9 cellular contexts compared by ENCODE assay signal in the genomic region with DNA sequence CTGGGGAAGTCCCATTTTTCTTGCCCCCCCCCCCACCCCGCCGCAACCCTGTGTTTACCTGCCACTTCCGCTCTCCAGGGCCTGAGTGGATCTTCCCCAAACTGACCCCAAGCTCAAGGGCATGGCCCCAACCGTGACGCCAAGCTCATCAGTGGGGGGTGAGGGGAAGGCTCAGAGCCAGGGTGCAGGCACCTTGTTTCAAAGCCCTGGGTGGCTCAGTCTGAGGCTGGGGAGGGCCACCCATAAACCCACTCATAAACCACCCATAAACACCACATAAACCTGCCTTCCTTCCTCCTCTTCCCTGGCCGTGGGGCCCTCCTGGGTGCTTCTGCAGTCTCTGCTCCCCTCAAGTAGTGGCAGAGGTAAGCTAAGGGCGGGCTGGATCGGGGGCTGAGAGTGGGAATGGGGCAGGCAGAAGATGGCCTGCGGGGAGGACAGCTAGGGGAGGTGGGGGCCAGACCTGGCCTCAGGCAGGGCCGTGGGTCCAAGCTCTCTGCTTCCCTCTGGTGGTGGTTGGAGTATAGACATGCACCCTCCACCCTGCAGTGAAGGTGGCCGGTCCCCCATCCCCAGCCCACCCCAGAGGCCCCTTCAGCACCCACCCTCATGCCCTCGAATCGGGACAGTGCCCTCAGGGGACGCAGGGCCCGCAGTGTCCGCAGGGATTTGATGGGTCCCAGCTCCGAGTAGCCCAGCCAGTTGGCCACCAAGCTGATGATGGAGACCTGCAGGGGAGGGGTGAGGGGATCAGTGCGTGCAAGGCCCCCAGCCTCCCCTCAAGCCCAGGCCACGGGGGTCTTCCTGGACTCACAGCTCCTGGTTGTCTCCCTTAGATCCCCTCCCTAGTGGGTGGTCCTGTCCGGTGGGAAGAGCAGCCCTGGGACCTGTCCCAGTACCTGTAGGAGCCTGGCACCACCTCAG. TPM values are rescaled to one million over a fixed set of nuclear protein-coding genes. Genes with fewer than 3 reads are reported as not detected.
DNase-seq lines count a peak whose midpoint lies in the region; ATAC-seq and TF ChIP-seq lines count a peak whose summit lies in the region.
"Had no signal": no experiment of that assay in that cellular context is flagged by ENCODE, and none has a peak within 500 bp of the region (broad histone marks: within the 10 kb centered on the region; RNA-seq: fewer than 3 reads in every experiment).

No MANE protein-coding gene starts in this region.

- H3K36me3 Mint-ChIP-seq in stimulated activated naive B cell treated with anti-CD40 and anti-IgM and Interleukin-4, amounts not matched to agents 10 μg/mL and 1 μg/mL and 100 μg/mL, for 72 hours: peaks cover 9% of the 10 kb centered on the region in 2 donors

- H3K9ac ChIP-seq in GM23248 (no peak overlapping the region), colonic mucosa (ENCODE audit: low read depth in 2 of 2, low read length in 2 of 2) (no peak overlapping the region)

- no peaks in the 10 kb centered on the region for H3K9me3 ChIP-seq in DOHH2 (ENCODE audit: control insufficient read depth, insufficient read depth, low read length)
- H3K9me3 ChIP-seq in GM23248 (ENCODE audit: low read depth): no peaks in the 10 kb centered on the region
- no peaks in the 10 kb centered on the region for H3K9me3 ChIP-seq in colonic mucosa
- H3K9me3 ChIP-seq in lung (ENCODE audit: control insufficient read depth in 2 of 2, insufficient read depth in 1 of 2, low read length in 1 of 2): no peaks in the 10 kb centered on the region

- TF ChIP-seq CTCF in DOHH2 (IDR thresholded peaks at IDR 0.05; ENCODE audit: low read depth, low read length, poor library complexity, severe bottlenecking): peak; percentile 84
- peak; percentile 64 for TF ChIP-seq CTCF in colonic mucosa (IDR thresholded peaks at IDR 0.05)
- peak; percentile 31 for TF ChIP-seq CTCF in lung (IDR thresholded peaks at IDR 0.05; ENCODE audit: control extremely low read depth, extremely low read depth)

- H4K20me1 ChIP-seq in DOHH2 (ENCODE audit: control insufficient read depth, insufficient read depth, low read depth, low read length) (no peaks in the 10 kb centered on the region), GM23248 (ENCODE audit: insufficient read depth) (no peaks in the 10 kb centered on the region)

- H3K9me3 Mint-ChIP-seq in stimulated activated naive B cell treated with anti-CD40 and anti-IgM and Interleukin-4, amounts not matched to agents 10 μg/mL and 1 μg/mL and 100 μg/mL, for 72 hours: peaks cover 0 to 1% of the 10 kb centered on the region in 2 donors

- H3K27ac Mint-ChIP-seq in stimulated activated naive B cell treated with anti-CD40 and anti-IgM and Interleukin-4, amounts not matched to agents 10 μg/mL and 1 μg/mL and 100 μg/mL, for 72 hours: peak overlapping the region; percentile 98

- H3K4me3 Mint-ChIP-seq in stimulated activated naive B cell treated with anti-CD40 and anti-IgM and Interleukin-4, amounts not matched to agents 10 μg/mL and 1 μg/mL and 100 μg/mL, for 72 hours: peak overlapping the region; percentile 86 to 88

- H3K36me3 ChIP-seq in DOHH2 (ENCODE audit: control insufficient read depth, low read length) (no peaks in the 10 kb centered on the region), GM23248 (ENCODE audit: low read depth) (no peaks in the 10 kb centered on the region), colonic mucosa (no peaks in the 10 kb centered on the region), lung (ENCODE audit: control insufficient read depth in 2 of 2, insufficient read depth in 2 of 2, low read length in 2 of 2) (no peaks in the 10 kb centered on the region)

- H2AFZ ChIP-seq in GM23248: no peak overlapping the region

- H3K79me2 ChIP-seq in DOHH2 (ENCODE audit: control insufficient read depth, low read length) (no peaks in the 10 kb centered on the region), GM23248 (ENCODE audit: insufficient read depth) (no peaks in the 10 kb centered on the region)

- H3K9me2 ChIP-seq in DOHH2 (replicated peaks; ENCODE audit: control insufficient read depth, low read length): no peaks in the 10 kb centered on the region
- no peaks in the 10 kb centered on the region for H3K9me2 ChIP-seq in GM23248 (ENCODE audit: insufficient read depth)

- ATAC-seq in lung (ENCODE audit: insufficient read depth, low FRiP score): no peak
- peak; percentile 82 to 84 for ATAC-seq in stimulated activated naive B cell treated with anti-CD40 and anti-IgM and Interleukin-4, amounts not matched to agents 10 μg/mL and 1 μg/mL and 100 μg/mL, for 72 hours (replicated peaks)

- no peaks in the 10 kb centered on the region for H3K27me3 Mint-ChIP-seq in stimulated activated naive B cell treated with anti-CD40 and anti-IgM and Interleukin-4, amounts not matched to agents 10 μg/mL and 1 μg/mL and 100 μg/mL, for 72 hours

- intact Hi-C loops in colonic mucosa (cut with DNase I): no loop called here

- H3K27me3 ChIP-seq in DOHH2 (ENCODE audit: control insufficient read depth, low read length): peaks cover 3% of the 10 kb centered on the region; the same call in 1 of the 2 replicates
- no peaks in the 10 kb centered on the region for H3K27me3 ChIP-seq in GM23248 (replicated peaks; ENCODE audit: insufficient read depth)
- H3K27me3 ChIP-seq in colonic mucosa: no peaks in the 10 kb centered on the region
- no peaks in the 10 kb centered on the region for H3K27me3 ChIP-seq in lung (ENCODE audit: control insufficient read depth, insufficient read depth)

- H3K27ac ChIP-seq in DOHH2 (ENCODE audit: low read depth, low read length) (peak overlapping the region; percentile 83), GM23248 (no peak overlapping the region), colonic mucosa (no peak overlapping the region), lung (ENCODE audit: low read depth in 1 of 2, low read length in 1 of 2) (no peak overlapping the region)

- H3K4me1 Mint-ChIP-seq in stimulated activated naive B cell treated with anti-CD40 and anti-IgM and Interleukin-4, amounts not matched to agents 10 μg/mL and 1 μg/mL and 100 μg/mL, for 72 hours: peaks cover 44 to 79% of the 10 kb centered on the region in 2 donors

- in situ Hi-C loops in GM23248 (cut with MboI): no loop called here

- peak; percentile 52 for DNase-seq in GM23248
- peak; percentile 45 for DNase-seq in NCI-H146 (lab: John Stamatoyannopoulos, UW)
- DNase-seq in activated CD4-positive, alpha-beta T cell treated with anti-CD3 and anti-CD28 coated beads for 24 hours (ENCODE audit: low read depth in 2 of 2): peak; percentile 46 to 48
- DNase-seq in colonic mucosa: peak; percentile 57
- DNase-seq in lung (ENCODE audit: low spot score): peak; percentile 51
- peak; percentile 86 for DNase-seq in stimulated activated naive B cell treated with anti-CD40 and anti-IgM and Interleukin-4, amounts not matched to agents 10 μg/mL and 1 μg/mL and 100 μg/mL, for 72 hours
- no peak for DNase-seq in NCI-H128 (lab: John Stamatoyannopoulos, UW; ENCODE audit: unreplicated experiment)

- peaks cover 7% of the 10 kb centered on the region; the same call in 1 of the 2 replicates for H3F3A ChIP-seq in DOHH2 (ENCODE audit: control insufficient read depth, insufficient read depth)
- no peaks in the 10 kb centered on the region for H3F3A ChIP-seq in GM23248 (ENCODE audit: insufficient read depth)

- H3K4me2 ChIP-seq in DOHH2 (ENCODE audit: low read length) (peak overlapping the region; percentile 96), GM23248 (ENCODE audit: unreplicated experiment) (no peak overlapping the region)

- peaks cover 31% of the 10 kb centered on the region for H3K4me1 ChIP-seq in DOHH2 (ENCODE audit: control insufficient read depth, low read length)
- H3K4me1 ChIP-seq in GM23248 (ENCODE audit: insufficient read depth): no peaks in the 10 kb centered on the region
- H3K4me1 ChIP-seq in colonic mucosa: no peaks in the 10 kb centered on the region
- peaks cover 0 to 4% of the 10 kb centered on the region in 2 donors for H3K4me1 ChIP-seq in lung (ENCODE audit: control insufficient read depth in 2 of 2, insufficient read depth in 2 of 2, low read length in 2 of 2)

- peak overlapping the region; percentile 73 for H3K4me3 ChIP-seq in DOHH2 (ENCODE audit: low read length)
- H3K4me3 ChIP-seq in GM23248: no peak overlapping the region
- no peak overlapping the region for H3K4me3 ChIP-seq in colonic mucosa
- no peak overlapping the region for H3K4me3 ChIP-seq in lung

- 40 to 55% methylated on average over 12 to 20 of the region's 20 CpGs for WGBS in GM23248 (ENCODE audit: low coverage in 1 of 2, low lambda C conversion rate in 2 of 2, missing lambda C conversion rate in 2 of 2), 2 experiments
- WGBS in lung, 2 donors: 36% methylated on average over 20 of the region's 20 CpGs

RNA-seq across cellular contexts. Expression of gene CD79B, which starts 14.6 kb away (rescaled TPM):
- total RNA-seq in GM23248 (2014; rRNA removed; shearing (Covaris generic)): not detected in 2 replicates
- polyA plus RNA-seq in GM23248 (2016; fragmentation: Nextera tagmentation; extraction: Ambion mirVana): not detected in 2 replicates
- total RNA-seq in colonic mucosa: 1 to 10 TPM; 1.5 to 1.7 TPM
- total RNA-seq in lung: 1 to 10 TPM; 4.4 to 5.6 TPM
- polyA plus RNA-seq in lung: 1 to 10 TPM; 1.8 to 8.7 TPM

RNA-seq across cellular contexts. Expression of gene SCN4A, which starts 26.0 kb away (rescaled TPM):
- total RNA-seq in GM23248 (2014; rRNA removed; shearing (Covaris generic)): not detected in 2 replicates
- polyA plus RNA-seq in GM23248 (2016; fragmentation: Nextera tagmentation; extraction: Ambion mirVana) (not detected in 2 replicates), lung (under 1 TPM; 0.11 to 0.12 TPM)
- total RNA-seq in colonic mucosa (under 1 TPM; 0.07 to 0.27 TPM), lung (under 1 TPM; 0.31 to 0.49 TPM)

RNA-seq across cellular contexts. Expression of gene GH1, which starts 28.1 kb away (rescaled TPM):
- not detected in 2 replicates for total RNA-seq in GM23248 (2014; rRNA removed; shearing (Covaris generic))
- not detected in 2 replicates for polyA plus RNA-seq in GM23248 (2016; fragmentation: Nextera tagmentation; extraction: Ambion mirVana)
- total RNA-seq in colonic mucosa: not detected
- not detected for total RNA-seq in lung
- polyA plus RNA-seq in lung: not detected
- total RNA-seq: subcutaneous adipose tissue had no signal

RNA-seq across cellular contexts. Expression of gene CSHL1, which starts 35.6 kb away (rescaled TPM):
- not detected in 2 replicates for total RNA-seq in GM23248 (2014; rRNA removed; shearing (Covaris generic))
- polyA plus RNA-seq in GM23248 (2016; fragmentation: Nextera tagmentation; extraction: Ambion mirVana) (not detected in 2 replicates), lung (not detected)
- total RNA-seq in colonic mucosa (not detected), lung (not detected)
- total RNA-seq: subcutaneous adipose tissue had no signal

RNA-seq across cellular contexts. Expression of gene CSH1, which starts 50.3 kb away (rescaled TPM):
- not detected in 2 replicates for total RNA-seq in GM23248 (2014; rRNA removed; shearing (Covaris generic))
- polyA plus RNA-seq in GM23248 (2016; fragmentation: Nextera tagmentation; extraction: Ambion mirVana) (not detected in 2 replicates), lung (not detected)
- total RNA-seq in colonic mucosa (not detected), lung (not detected)
- total RNA-seq: subcutaneous adipose tissue had no signal

Comparison
In these comparisons a context has a peak if more than half of its experiments do, and no peak if none do; other contexts are left out.
1. CTCF ChIP-seq: peak in every context shown above with its lines; median percentile 84 in DOHH2; 64 in colonic mucosa; 31 in lung.